ENCODE assay signal across 21 cellular contexts in genomic region chr15:63329567-63330350, GRCh38. TPM values are rescaled to one million over a fixed set of nuclear protein-coding genes. Genes with fewer than 3 reads are reported as not detected.
DNase-seq lines count a peak whose midpoint lies in the region; TF ChIP-seq lines count a peak whose summit lies in the region.
"Had no signal": no experiment of that assay in that cellular context is flagged by ENCODE, and none has a peak within 500 bp of the region (broad histone marks: within the 10 kb centered on the region; RNA-seq: fewer than 3 reads in every experiment).

No MANE protein-coding gene starts in this region.

- H3K27ac ChIP-seq in breast epithelium = peak overlapping the region; percentile 6 to 15
- H3K27ac ChIP-seq in mammary epithelial cell (ENCODE audit: insufficient read depth, low read depth, low read length) = no peak overlapping the region
- no peak overlapping the region for H3K27ac ChIP-seq in colonic mucosa
- H3K27ac ChIP-seq: HL-60, Peyer's patch, SK-N-MC had no signal

- no peaks in the 10 kb centered on the region for H3K9me3 ChIP-seq in breast epithelium
- no peaks in the 10 kb centered on the region for H3K9me3 ChIP-seq in mammary epithelial cell (replicated peaks; ENCODE audit: insufficient read depth, low read length)
- no peaks in the 10 kb centered on the region for H3K9me3 ChIP-seq in colonic mucosa
- H3K9me3 ChIP-seq in BE2C = no peaks in the 10 kb centered on the region
- H3K9me3 ChIP-seq: Peyer's patch had no signal

- no peak overlapping the region for H3K4me3 ChIP-seq in breast epithelium
- H3K4me3 ChIP-seq in mammary epithelial cell (replicated peaks in 1 of 3; ENCODE audit: insufficient read depth in 1 of 3, low read depth in 2 of 3, low read length in 3 of 3) = no peak overlapping the region
- H3K4me3 ChIP-seq in astrocyte of the spinal cord (ENCODE audit: low read depth, low read length) = no peak overlapping the region
- no peak overlapping the region for H3K4me3 ChIP-seq in colonic mucosa
- H3K4me3 ChIP-seq in BE2C (ENCODE audit: low read depth, low read length) = no peak overlapping the region
- H3K4me3 ChIP-seq: Peyer's patch, SK-N-MC had no signal

- TF ChIP-seq CTCF in breast epithelium (IDR thresholded peaks at IDR 0.05) = no peak
- TF ChIP-seq CTCF in mammary epithelial cell (conservative IDR thresholded peaks at IDR 0.05 in 1 of 2, IDR thresholded peaks at IDR 0.05 in 1 of 2; ENCODE audit: extremely low read depth in 1 of 2, insufficient read depth in 1 of 2, low read depth in 1 of 2, low read length in 2 of 2) = no peak
- no peak for TF ChIP-seq CTCF in astrocyte of the spinal cord (IDR thresholded peaks at IDR 0.05; ENCODE audit: low read depth, low read length)
- TF ChIP-seq CTCF in colonic mucosa (IDR thresholded peaks at IDR 0.05) = no peak
- no peak for TF ChIP-seq CTCF in BE2C (IDR thresholded peaks at IDR 0.05; ENCODE audit: low read depth, low read length)

- no peaks in the 10 kb centered on the region for H4K20me1 ChIP-seq in mammary epithelial cell (ENCODE audit: insufficient read depth, low read length)

- H3K79me2 ChIP-seq in mammary epithelial cell (ENCODE audit: insufficient read depth, low read length) = no peaks in the 10 kb centered on the region

- dilution Hi-C loops in mammary epithelial cell (cut with HindIII; ENCODE audit: low sequenced_read_pairs) = no loop called here

- H3K9ac ChIP-seq in mammary epithelial cell (ENCODE audit: insufficient read depth, low read length) = no peak overlapping the region
- H3K9ac ChIP-seq in colonic mucosa (ENCODE audit: low read depth in 2 of 2, low read length in 2 of 2) = no peak overlapping the region

- H3K27me3 ChIP-seq in breast epithelium (no peaks in the 10 kb centered on the region), mammary epithelial cell (ENCODE audit: insufficient read depth, low read length) (no peaks in the 10 kb centered on the region), colonic mucosa (no peaks in the 10 kb centered on the region), BE2C (no peaks in the 10 kb centered on the region)
- H3K27me3 ChIP-seq: Peyer's patch had no signal

- in situ Hi-C loops in mammary epithelial cell (cut with MboI; ENCODE audit: low sequenced_read_pairs in 2 of 2) (loop anchor here in 1 of 2 donors (10.0 kb wide), 1 partner anchor 55 kb away; the partner anchor contains the start of gene CA12), astrocyte of the spinal cord (cut with HindIII; ENCODE audit: low sequenced_read_pairs) (no loop called here)

- intact Hi-C loops in breast epithelium (cut with DNase I; ENCODE audit: low total_unique reads) = no loop called here
- intact Hi-C loops in mammary epithelial cell (cut with micrococcal nuclease) = loop anchor here (5.0 kb wide), 1 partner anchor 73 kb away; no protein-coding TSS in a partner anchor
- intact Hi-C loops in colonic mucosa (cut with DNase I) = no loop called here

- H3K36me3 ChIP-seq in breast epithelium (no peaks in the 10 kb centered on the region), mammary epithelial cell (ENCODE audit: insufficient read depth, low read length) (peaks cover 3% of the 10 kb centered on the region), colonic mucosa (no peaks in the 10 kb centered on the region), BE2C (no peaks in the 10 kb centered on the region)
- H3K36me3 ChIP-seq: Peyer's patch had no signal

- H2AFZ ChIP-seq in mammary epithelial cell (ENCODE audit: low read depth, low read length) = no peak overlapping the region

- no TSS peak for BruUV-seq in mammary epithelial cell (replicated peaks; lab: Mats Ljungman, UMichigan)

- no peak for TF ChIP-seq POLR2A in breast epithelium (IDR thresholded peaks at IDR 0.05)

- H3K4me2 ChIP-seq in mammary epithelial cell (ENCODE audit: insufficient read depth, low read depth, low read length) = no peak overlapping the region

- H3K4me1 ChIP-seq in breast epithelium = no peaks in the 10 kb centered on the region
- H3K4me1 ChIP-seq in mammary epithelial cell (ENCODE audit: insufficient read depth, low read length) = peaks cover 34% of the 10 kb centered on the region
- no peaks in the 10 kb centered on the region for H3K4me1 ChIP-seq in colonic mucosa
- peaks cover 4% of the 10 kb centered on the region for H3K4me1 ChIP-seq in BE2C
- H3K4me1 ChIP-seq: Peyer's patch had no signal

- DNase-seq in breast epithelium (ENCODE audit: low spot score in 2 of 2) (no peak), mammary epithelial cell (no peak), astrocyte of the spinal cord (ENCODE audit: low read depth, low spot score) (peak; percentile 25), left kidney (ENCODE audit: low read depth, low spot score) (peak; percentile 26), foreskin melanocyte (no peak), colonic mucosa (no peak), BE2C (no peak)
- DNase-seq in NK-92 treated with Interleukin-12 subunit alpha and Interleukin-12 subunit beta, amount 100 ng/mL, for 24 hours (lab: John Stamatoyannopoulos, UW) = no peak
- DNase-seq: CD4-positive, alpha-beta T cell; DMS153; EL; H7; Kasumi-1; MM.1S; NCI-H1105; NCI-H187; Peyer's patch; Right ventricle myocardium superior had no signal

- 100% methylated on average over 2 of the region's 5 CpGs for WGBS in mammary epithelial cell (ENCODE audit: low coverage, missing lambda C conversion rate)

- CTCF ChIA-PET in mammary epithelial cell (lab: Charles Lee; ENCODE audit: low non-redundant PET) = no interaction called here

RNA-seq across cellular contexts. Expression of gene CA12, which starts 51.9 kb away (rescaled TPM):
- total RNA-seq in breast epithelium (10 to 100 TPM; 11.7 to 64.5 (median 61.9) TPM), mammary epithelial cell (100 to 1,000 TPM; 174 to 202 TPM), colonic mucosa (100 to 1,000 TPM; 290 to 339 TPM)
- polyA plus RNA-seq in mammary epithelial cell = 220 TPM
- 162 TPM for polyA minus RNA-seq in mammary epithelial cell
- polyA plus RNA-seq in BE2C (2012; ENCODE audit: insufficient read depth, insufficient read length, low read depth) = 0.79 TPM
- total RNA-seq: CD4-positive, alpha-beta T cell had no signal
- polyA plus RNA-seq: IgD-negative memory B cell had no signal

RNA-seq across cellular contexts. Expression of gene APH1B, which starts 52.4 kb away (rescaled TPM):
- total RNA-seq in breast epithelium (10 to 100 TPM; 21.3 to 26.1 (median 25.6) TPM), mammary epithelial cell (10 to 100 TPM; 15.8 to 18.4 TPM), colonic mucosa (1 to 10 TPM; 5.0 to 8.9 TPM)
- 4.9 TPM for polyA plus RNA-seq in mammary epithelial cell
- 41.8 TPM for polyA minus RNA-seq in mammary epithelial cell
- 0.96 TPM for polyA plus RNA-seq in BE2C (2012; ENCODE audit: insufficient read depth, insufficient read length, low read depth)

Comparison
In these comparisons a context has a peak if more than half of its experiments do, and no peak if none do; other contexts are left out.
1. H3K27ac ChIP-seq: peak in breast epithelium (2 of 2); none in mammary epithelial cell (single experiment) and colonic mucosa (single experiment).
2. DNase-seq: peak in astrocyte of the spinal cord (single experiment) and left kidney (single experiment); none in breast epithelium (0 of 2), mammary epithelial cell (single experiment), foreskin melanocyte (single experiment), colonic mucosa (single experiment), BE2C (single experiment) and NK-92 treated with Interleukin-12 subunit alpha and Interleukin-12 subunit beta, amount 100 ng/mL, for 24 hours (single experiment).